Comparison of ENCODE assay signal across 1 cellular context in genomic region chr2:168246483-168247340, GRCh38.
TF ChIP-seq lines count a peak whose summit lies in the region.

No MANE protein-coding gene starts in this region.

TF ChIP-seq in HepG2, 621 proteins besides CTCF, POLR2A, EP300 and RAD21 (continued from another document and continues in another):
- TF ChIP-seq, protein P1, sequence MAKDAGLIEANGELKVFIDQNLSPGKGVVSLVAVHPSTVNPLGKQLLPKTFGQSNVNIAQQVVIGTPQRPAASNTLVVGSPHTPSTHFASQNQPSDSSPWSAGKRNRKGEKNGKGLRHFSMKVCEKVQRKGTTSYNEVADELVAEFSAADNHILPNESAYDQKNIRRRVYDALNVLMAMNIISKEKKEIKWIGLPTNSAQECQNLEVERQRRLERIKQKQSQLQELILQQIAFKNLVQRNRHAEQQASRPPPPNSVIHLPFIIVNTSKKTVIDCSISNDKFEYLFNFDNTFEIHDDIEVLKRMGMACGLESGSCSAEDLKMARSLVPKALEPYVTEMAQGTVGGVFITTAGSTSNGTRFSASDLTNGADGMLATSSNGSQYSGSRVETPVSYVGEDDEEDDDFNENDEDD (CRISPR knock-in tag; IDR thresholded peaks at IDR 0.05; ENCODE audit: borderline replicate concordance), result peak; percentile 76; the same call in 1 of the 2 replicates
- TF ChIP-seq KDM5A (IDR thresholded peaks at IDR 0.05; ENCODE audit: borderline replicate concordance, low read length) (0 out of 2 replicates have a peak, but pooled peaks have one; percentile 50), NR2F6 (IDR thresholded peaks at IDR 0.05) (no peak), NR2F6 (CRISPR knock-in tag; IDR thresholded peaks at IDR 0.05) (0 out of 2 replicates have a peak, but pooled peaks have one; percentile 10), MLXIP (CRISPR knock-in tag; IDR thresholded peaks at IDR 0.05; ENCODE audit: borderline replicate concordance) (peak; percentile 16; the same call in 1 of the 2 replicates), ZNF691 (CRISPR knock-in tag; IDR thresholded peaks at IDR 0.05; ENCODE audit: borderline replicate concordance, low read depth) (peak; percentile 57; the same call in 1 of the 2 replicates), NRL (CRISPR knock-in tag; IDR thresholded peaks at IDR 0.05; ENCODE audit: borderline replicate concordance) (peak; percentile 50; the same call in 1 of the 2 replicates), PLSCR1 (CRISPR knock-in tag; IDR thresholded peaks at IDR 0.05; ENCODE audit: borderline replicate concordance) (no peak), RXRA (CRISPR knock-in tag; IDR thresholded peaks at IDR 0.05) (peak; percentile 49; the same call in 1 of the 2 replicates), XRCC5 (optimal IDR thresholded peaks at IDR 0.05; ENCODE audit: low read length) (peak; percentile 58), ZNF782 (CRISPR knock-in tag; IDR thresholded peaks at IDR 0.05; ENCODE audit: borderline replicate concordance) (peak; percentile 70; the same call in 1 of the 2 replicates), KLF16 (CRISPR knock-in tag; IDR thresholded peaks at IDR 0.05) (peak in 1 of 2 experiments; percentile 76; a peak in 1 of 4 replicates), ZNF546 (CRISPR knock-in tag; conservative IDR thresholded peaks at IDR 0.05) (peak; percentile 40; the same call in 1 of the 2 replicates), ZBTB7B (CRISPR knock-in tag; IDR thresholded peaks at IDR 0.05) (peak; percentile 65; the same call in 1 of the 2 replicates), DNMT1 (CRISPR knock-in tag; IDR thresholded peaks at IDR 0.05) (0 out of 2 replicates have a peak, but pooled peaks have one; percentile 58), ZNF512B (CRISPR knock-in tag; IDR thresholded peaks at IDR 0.05; ENCODE audit: borderline replicate concordance) (peak; percentile 39; the same call in 1 of the 2 replicates), YY1 (IDR thresholded peaks at IDR 0.05; ENCODE audit: insufficient read depth, insufficient replicate concordance, low read depth, low read length) (peak; percentile 36), GFI1 (CRISPR knock-in tag; IDR thresholded peaks at IDR 0.05; ENCODE audit: borderline replicate concordance) (peak; percentile 67; the same call in 1 of the 2 replicates), HOXA3 (CRISPR knock-in tag; IDR thresholded peaks at IDR 0.05) (peak; percentile 63), ZFY (CRISPR knock-in tag; IDR thresholded peaks at IDR 0.05) (peak; percentile 72; the same call in 1 of the 2 replicates), ZFAT (CRISPR knock-in tag; conservative IDR thresholded peaks at IDR 0.05) (0 out of 2 replicates have a peak, but pooled peaks have one; percentile 36), TSC22D2 (CRISPR knock-in tag; IDR thresholded peaks at IDR 0.05; ENCODE audit: borderline replicate concordance) (0 out of 2 replicates have a peak, but pooled peaks have one; percentile 69), KDM5B (CRISPR knock-in tag; IDR thresholded peaks at IDR 0.05; ENCODE audit: borderline replicate concordance) (peak; percentile 86; the same call in 1 of the 2 replicates), ZFX (CRISPR knock-in tag; IDR thresholded peaks at IDR 0.05; ENCODE audit: low read depth) (peak; percentile 82), AHR (CRISPR knock-in tag; IDR thresholded peaks at IDR 0.05) (peak; percentile 95; the same call in 1 of the 2 replicates), GABPB1 (CRISPR knock-in tag; IDR thresholded peaks at IDR 0.05) (peak; percentile 68; the same call in 1 of the 2 replicates), PHF20 (CRISPR knock-in tag; IDR thresholded peaks at IDR 0.05) (peak; percentile 17; the same call in 1 of the 2 replicates), MAFF (IDR thresholded peaks at IDR 0.05; ENCODE audit: low read depth, low read length) (no peak), IKZF4 (CRISPR knock-in tag; IDR thresholded peaks at IDR 0.05; ENCODE audit: borderline replicate concordance, low read depth, not compliant biosample characterization) (peak; percentile 90), ASH2L (IDR thresholded peaks at IDR 0.05; ENCODE audit: insufficient read length, low read depth, low read length) (peak; percentile 59), ZNF788 (CRISPR knock-in tag; IDR thresholded peaks at IDR 0.05; ENCODE audit: borderline replicate concordance) (peak; percentile 60; the same call in 1 of the 2 replicates), ZNF136 (CRISPR knock-in tag; IDR thresholded peaks at IDR 0.05; ENCODE audit: low read depth) (0 out of 2 replicates have a peak, but pooled peaks have one; percentile 2), SP2 (CRISPR knock-in tag; IDR thresholded peaks at IDR 0.05) (no peak), MEIS1 (CRISPR knock-in tag; IDR thresholded peaks at IDR 0.05; ENCODE audit: borderline replicate concordance) (peak; percentile 69; the same call in 1 of the 2 replicates), STAT5B (CRISPR knock-in tag; IDR thresholded peaks at IDR 0.05) (0 out of 2 replicates have a peak, but pooled peaks have one; percentile 36), NFKB2 (CRISPR knock-in tag; IDR thresholded peaks at IDR 0.05; ENCODE audit: borderline replicate concordance) (peak; percentile 54; the same call in 1 of the 2 replicates), PHF8 (CRISPR knock-in tag; IDR thresholded peaks at IDR 0.05) (peak; percentile 68), ZNF556 (CRISPR knock-in tag; IDR thresholded peaks at IDR 0.05; ENCODE audit: borderline replicate concordance) (peak; percentile 76), ZNF205 (CRISPR knock-in tag; IDR thresholded peaks at IDR 0.05) (peak; percentile 71; the same call in 1 of the 2 replicates), ZNF775 (CRISPR knock-in tag; IDR thresholded peaks at IDR 0.05; ENCODE audit: borderline replicate concordance) (no peak), CBX5 (CRISPR knock-in tag; IDR thresholded peaks at IDR 0.05; ENCODE audit: borderline replicate concordance) (peak; percentile 47; the same call in 1 of the 2 replicates), RARG (CRISPR knock-in tag; IDR thresholded peaks at IDR 0.05; ENCODE audit: low read depth) (0 out of 2 replicates have a peak, but pooled peaks have one; percentile 73), AGO2 (optimal IDR thresholded peaks at IDR 0.05; ENCODE audit: low read depth, low read length) (peak; percentile 90), ELF3 (CRISPR knock-in tag; IDR thresholded peaks at IDR 0.05) (peak; percentile 35; the same call in 1 of the 2 replicates)
- TF ChIP-seq, protein P2, sequence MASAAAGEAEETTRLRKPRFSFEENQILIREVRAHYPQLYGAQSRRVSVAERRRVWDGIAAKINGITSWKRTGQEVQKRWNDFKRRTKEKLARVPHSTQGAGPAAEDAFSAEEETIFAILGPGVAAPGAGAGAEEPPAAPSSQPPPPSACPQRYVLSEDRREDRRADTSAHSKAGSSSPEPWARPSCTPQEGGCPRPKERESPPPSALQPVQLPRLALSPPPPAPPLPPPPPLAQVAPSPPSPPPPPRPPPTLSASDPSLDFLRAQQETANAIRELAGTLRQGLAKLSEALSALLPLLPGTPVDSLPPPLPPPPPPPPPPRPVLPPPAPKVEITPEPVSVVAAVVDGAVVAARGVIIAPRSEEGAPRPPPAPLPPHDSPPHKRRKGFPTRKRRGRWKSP (CRISPR knock-in tag; IDR thresholded peaks at IDR 0.05), result peak; percentile 92
- TF ChIP-seq, protein P3, sequence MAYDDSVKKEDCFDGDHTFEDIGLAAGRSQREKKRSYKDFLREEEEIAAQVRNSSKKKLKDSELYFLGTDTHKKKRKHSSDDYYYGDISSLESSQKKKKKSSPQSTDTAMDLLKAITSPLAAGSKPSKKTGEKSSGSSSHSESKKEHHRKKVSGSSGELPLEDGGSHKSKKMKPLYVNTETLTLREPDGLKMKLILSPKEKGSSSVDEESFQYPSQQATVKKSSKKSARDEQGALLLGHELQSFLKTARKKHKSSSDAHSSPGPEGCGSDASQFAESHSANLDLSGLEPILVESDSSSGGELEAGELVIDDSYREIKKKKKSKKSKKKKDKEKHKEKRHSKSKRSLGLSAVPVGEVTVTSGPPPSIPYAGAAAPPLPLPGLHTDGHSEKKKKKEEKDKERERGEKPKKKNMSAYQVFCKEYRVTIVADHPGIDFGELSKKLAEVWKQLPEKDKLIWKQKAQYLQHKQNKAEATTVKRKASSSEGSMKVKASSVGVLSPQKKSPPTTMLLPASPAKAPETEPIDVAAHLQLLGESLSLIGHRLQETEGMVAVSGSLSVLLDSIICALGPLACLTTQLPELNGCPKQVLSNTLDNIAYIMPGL (CRISPR knock-in tag; IDR thresholded peaks at IDR 0.05; ENCODE audit: borderline replicate concordance in 1 of 2, low read depth in 1 of 2), result peak; percentile 89 to 97; a peak in 3 of 4 replicates
- TF ChIP-seq, protein P4, sequence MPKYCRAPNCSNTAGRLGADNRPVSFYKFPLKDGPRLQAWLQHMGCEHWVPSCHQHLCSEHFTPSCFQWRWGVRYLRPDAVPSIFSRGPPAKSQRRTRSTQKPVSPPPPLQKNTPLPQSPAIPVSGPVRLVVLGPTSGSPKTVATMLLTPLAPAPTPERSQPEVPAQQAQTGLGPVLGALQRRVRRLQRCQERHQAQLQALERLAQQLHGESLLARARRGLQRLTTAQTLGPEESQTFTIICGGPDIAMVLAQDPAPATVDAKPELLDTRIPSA (CRISPR knock-in tag; IDR thresholded peaks at IDR 0.05; ENCODE audit: borderline replicate concordance), result 0 out of 2 replicates have a peak, but pooled peaks have one; percentile 43
- TF ChIP-seq, protein P5, sequence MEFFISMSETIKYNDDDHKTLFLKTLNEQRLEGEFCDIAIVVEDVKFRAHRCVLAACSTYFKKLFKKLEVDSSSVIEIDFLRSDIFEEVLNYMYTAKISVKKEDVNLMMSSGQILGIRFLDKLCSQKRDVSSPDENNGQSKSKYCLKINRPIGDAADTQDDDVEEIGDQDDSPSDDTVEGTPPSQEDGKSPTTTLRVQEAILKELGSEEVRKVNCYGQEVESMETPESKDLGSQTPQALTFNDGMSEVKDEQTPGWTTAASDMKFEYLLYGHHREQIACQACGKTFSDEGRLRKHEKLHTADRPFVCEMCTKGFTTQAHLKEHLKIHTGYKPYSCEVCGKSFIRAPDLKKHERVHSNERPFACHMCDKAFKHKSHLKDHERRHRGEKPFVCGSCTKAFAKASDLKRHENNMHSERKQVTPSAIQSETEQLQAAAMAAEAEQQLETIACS (CRISPR knock-in tag; IDR thresholded peaks at IDR 0.05), result 0 out of 2 replicates have a peak, but pooled peaks have one; percentile 28
- TF ChIP-seq, protein P6, sequence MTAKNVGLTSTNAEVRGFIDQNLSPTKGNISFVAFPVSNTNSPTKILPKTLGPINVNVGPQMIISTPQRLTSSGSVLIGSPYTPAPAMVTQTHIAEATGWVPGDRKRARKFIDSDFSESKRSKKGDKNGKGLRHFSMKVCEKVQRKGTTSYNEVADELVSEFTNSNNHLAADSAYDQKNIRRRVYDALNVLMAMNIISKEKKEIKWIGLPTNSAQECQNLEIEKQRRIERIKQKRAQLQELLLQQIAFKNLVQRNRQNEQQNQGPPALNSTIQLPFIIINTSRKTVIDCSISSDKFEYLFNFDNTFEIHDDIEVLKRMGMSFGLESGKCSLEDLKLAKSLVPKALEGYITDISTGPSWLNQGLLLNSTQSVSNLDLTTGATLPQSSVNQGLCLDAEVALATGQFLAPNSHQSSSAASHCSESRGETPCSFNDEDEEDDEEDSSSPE (CRISPR knock-in tag; IDR thresholded peaks at IDR 0.05), result peak; percentile 45; the same call in 1 of the 2 replicates
